Comparison of ENCODE assay signal across 8 cellular contexts in the genomic region with DNA sequence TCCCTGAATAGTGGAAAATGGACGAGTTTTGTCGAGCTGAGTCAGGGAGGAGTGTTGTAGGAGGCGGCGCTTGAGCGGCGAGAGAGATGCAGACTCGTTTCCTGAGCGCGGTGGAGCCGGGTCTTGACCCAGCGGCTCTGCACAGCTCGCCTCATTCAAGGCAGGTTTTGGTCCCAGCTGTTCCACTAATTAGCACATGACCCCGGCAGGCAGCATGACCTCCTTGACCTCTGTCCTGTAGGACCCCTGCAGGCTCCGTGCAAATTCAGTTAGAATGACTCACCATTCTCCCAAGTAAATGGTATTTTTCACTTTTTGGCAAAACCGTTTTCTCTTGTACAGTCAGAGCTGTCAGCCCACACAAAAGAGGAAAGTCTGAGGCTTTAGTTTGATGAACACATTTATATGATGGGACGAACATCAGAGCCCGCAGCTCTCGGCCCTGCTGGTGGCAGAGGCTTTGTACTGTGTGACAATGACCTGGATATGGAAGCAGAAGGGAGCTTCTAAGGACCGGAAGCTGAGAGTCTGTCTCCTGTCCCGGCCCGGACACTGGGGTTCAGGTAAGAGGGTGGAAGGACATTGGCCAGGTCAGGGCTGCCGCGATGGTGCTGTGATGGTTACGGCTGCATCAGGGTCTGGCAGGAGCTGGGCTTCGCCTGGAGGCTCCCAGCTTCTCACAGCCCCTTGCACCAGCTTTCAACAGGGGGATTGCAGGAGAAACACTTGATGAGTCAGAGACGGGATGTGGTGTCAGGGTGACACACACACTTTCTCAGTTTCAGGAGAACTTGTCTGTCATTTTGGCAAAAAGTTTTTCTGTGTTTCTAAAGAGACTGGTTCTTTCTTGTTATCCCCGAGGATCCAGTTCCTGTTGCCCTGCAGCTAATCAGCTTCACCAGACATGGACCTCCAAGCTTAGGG. TPM values are rescaled to one million over a fixed set of nuclear protein-coding genes. Genes with fewer than 3 reads are reported as not detected.
DNase-seq lines count a peak whose midpoint lies in the region; ATAC-seq and TF ChIP-seq lines count a peak whose summit lies in the region.

No MANE protein-coding gene starts in this region.

- intact Hi-C loops in heart left ventricle (cut with DNase I) (no loop called here), Caco-2 (cut with micrococcal nuclease; ENCODE audit: unreplicated experiment) (no loop called here)

- H3K4me1 ChIP-seq in heart left ventricle (no peaks in the 10 kb centered on the region), Caco-2 (no peaks in the 10 kb centered on the region)

- H3K9me3 ChIP-seq in heart left ventricle (no peaks in the 10 kb centered on the region), Caco-2 (no peaks in the 10 kb centered on the region)

- peaks cover 5% of the 10 kb centered on the region for H3K9me3 Mint-ChIP-seq in activated CD4-positive, alpha-beta T cell treated with anti-CD3 and anti-CD28 coated beads, Interleukin-2, amount 10 ng/mL, durations not matched to agents 7 days and 5 days
- peaks cover 12% of the 10 kb centered on the region for H3K9me3 Mint-ChIP-seq in Caco-2 (ENCODE audit: unreplicated experiment)

- peak overlapping the region; percentile 39 for H3K4me3 Mint-ChIP-seq in activated CD4-positive, alpha-beta T cell treated with anti-CD3 and anti-CD28 coated beads, Interleukin-2, amount 10 ng/mL, durations not matched to agents 7 days and 5 days
- H3K4me3 Mint-ChIP-seq in Caco-2 (ENCODE audit: unreplicated experiment): no peak overlapping the region

- peaks cover 2% of the 10 kb centered on the region for H3K36me3 Mint-ChIP-seq in activated CD4-positive, alpha-beta T cell treated with anti-CD3 and anti-CD28 coated beads, Interleukin-2, amount 10 ng/mL, durations not matched to agents 7 days and 5 days (ENCODE audit: low read depth)
- H3K36me3 Mint-ChIP-seq in Caco-2 (ENCODE audit: insufficient read depth, unreplicated experiment): no peaks in the 10 kb centered on the region

- no peaks in the 10 kb centered on the region for H3K27me3 Mint-ChIP-seq in activated CD4-positive, alpha-beta T cell treated with anti-CD3 and anti-CD28 coated beads, Interleukin-2, amount 10 ng/mL, durations not matched to agents 7 days and 5 days
- peaks cover 4% of the 10 kb centered on the region for H3K27me3 Mint-ChIP-seq in Caco-2 (ENCODE audit: insufficient read depth, unreplicated experiment)

- 58 to 70% (median 67%) methylated on average over 26 to 27 of the region's 27 CpGs for WGBS in heart left ventricle, 4 donors

- peak overlapping the region in 1 of 12 donors; percentile 37 for H3K27ac ChIP-seq in heart left ventricle

- peak; percentile 81 for ATAC-seq in GM21619 (IDR thresholded peaks at IDR 0.05; ENCODE audit: unreplicated experiment)
- ATAC-seq in HG03039 (IDR thresholded peaks at IDR 0.05; ENCODE audit: unreplicated experiment): no peak
- no peak for ATAC-seq in heart left ventricle

- POLR2A ChIA-PET in activated CD4-positive, alpha-beta T cell treated with anti-CD3 and anti-CD28 coated beads, Interleukin-2, amount 10 ng/mL, durations not matched to agents 7 days and 5 days (lab: Charles Lee): no interaction called here
- POLR2A ChIA-PET in Caco-2 (lab: Charles Lee): no interaction called here

- CTCF ChIA-PET in activated CD4-positive, alpha-beta T cell treated with anti-CD3 and anti-CD28 coated beads, Interleukin-2, amount 10 ng/mL, durations not matched to agents 7 days and 5 days (lab: Charles Lee): interaction anchor here (0.8 kb wide), 1 partner anchor 59 kb away, joined by 4 read pairs; no protein-coding TSS in a partner anchor
- CTCF ChIA-PET in Caco-2 (lab: Charles Lee): no interaction called here

- H3K4me1 Mint-ChIP-seq in activated CD4-positive, alpha-beta T cell treated with anti-CD3 and anti-CD28 coated beads, Interleukin-2, amount 10 ng/mL, durations not matched to agents 7 days and 5 days: peaks cover 16% of the 10 kb centered on the region
- no peaks in the 10 kb centered on the region for H3K4me1 Mint-ChIP-seq in Caco-2 (ENCODE audit: low read depth, unreplicated experiment)

- TF ChIP-seq CTCF in heart left ventricle (IDR thresholded peaks at IDR 0.05) (no peak), Caco-2 (IDR thresholded peaks at IDR 0.05; ENCODE audit: insufficient read depth in 1 of 2, low read depth in 1 of 2, low read length in 1 of 2, severe bottlenecking in 1 of 2, unreplicated experiment in 1 of 2) (no peak)

- DNase-seq in 8988T (peak; percentile 57), glomerular visceral epithelial cell (ENCODE audit: extremely low spot score) (peak; percentile 1), heart left ventricle (no peak), Caco-2 (no peak), NCI-H2196 treated with DMSO at 0.1 percent for 48 hours (lab: John Stamatoyannopoulos, UW; ENCODE audit: unreplicated experiment) (no peak)
- DNase-seq in activated CD4-positive, alpha-beta T cell treated with anti-CD3 and anti-CD28 coated beads, Interleukin-2, amount 10 ng/mL, durations not matched to agents 7 days and 5 days: peak; percentile 12

- BruUV-seq in Caco-2 (replicated peaks; lab: Mats Ljungman, UMichigan): no TSS peak

- TF ChIP-seq POLR2A in heart left ventricle (IDR thresholded peaks at IDR 0.05): no peak

- peak overlapping the region; percentile 81 for H3K27ac Mint-ChIP-seq in activated CD4-positive, alpha-beta T cell treated with anti-CD3 and anti-CD28 coated beads, Interleukin-2, amount 10 ng/mL, durations not matched to agents 7 days and 5 days
- no peak overlapping the region for H3K27ac Mint-ChIP-seq in Caco-2 (ENCODE audit: unreplicated experiment)

- H3K4me3 ChIP-seq in heart left ventricle (peak overlapping the region in 1 of 12 donors; percentile 12), Caco-2 (ENCODE audit: low read depth, low read length) (no peak overlapping the region)

- peaks cover 0 to 14% (median 0%) of the 10 kb centered on the region in 9 donors for H3K27me3 ChIP-seq in heart left ventricle
- H3K27me3 ChIP-seq in Caco-2 (replicated peaks; ENCODE audit: control insufficient read depth, insufficient read depth, low read length): no peaks in the 10 kb centered on the region

- no peaks in the 10 kb centered on the region for H3K36me3 ChIP-seq in heart left ventricle
- no peaks in the 10 kb centered on the region for H3K36me3 ChIP-seq in Caco-2 (ENCODE audit: control insufficient read depth, insufficient read depth, low read length)

RNA-seq across cellular contexts. Expression of a gene that starts 29.9 kb away (rescaled TPM):
- not detected for total RNA-seq in activated CD4-positive, alpha-beta T cell treated with anti-CD3 and anti-CD28 coated beads, Interleukin-2, amount 10 ng/mL, durations not matched to agents 7 days and 5 days
- total RNA-seq in heart left ventricle (1 to 10 TPM in 5 of 9 donors, under 1 TPM in 4; 0.44 to 9.0 (median 2.2) TPM), Caco-2 (2022) (not detected in 2 replicates)
- polyA plus RNA-seq in heart left ventricle: 1 to 10 TPM in 1 of 2 donors, under 1 TPM in 1; 0.25 to 1.2 TPM

RNA-seq across cellular contexts. Expression of a gene that starts 53.0 kb away (rescaled TPM):
- total RNA-seq in activated CD4-positive, alpha-beta T cell treated with anti-CD3 and anti-CD28 coated beads, Interleukin-2, amount 10 ng/mL, durations not matched to agents 7 days and 5 days: 10 to 100 TPM; 85.3 to 90.8 TPM
- total RNA-seq in heart left ventricle: 10 to 100 TPM; 60.9 to 95.7 (median 64.7) TPM
- polyA plus RNA-seq in heart left ventricle: 10 to 100 TPM; 51.4 to 99.7 TPM
- total RNA-seq in Caco-2 (2022): 166 and 193 TPM in 2 replicates

RNA-seq across cellular contexts. Expression of a gene that starts 53.9 kb away (rescaled TPM):
- 10 to 100 TPM; 19.6 to 21.0 TPM for total RNA-seq in activated CD4-positive, alpha-beta T cell treated with anti-CD3 and anti-CD28 coated beads, Interleukin-2, amount 10 ng/mL, durations not matched to agents 7 days and 5 days
- 10 to 100 TPM in 5 of 9 donors, 1 to 10 TPM in 4; 4.9 to 16.4 (median 10.5) TPM for total RNA-seq in heart left ventricle
- polyA plus RNA-seq in heart left ventricle: 10 to 100 TPM in 1 of 2 donors, 1 to 10 TPM in 1; 7.1 to 11.7 TPM
- total RNA-seq in Caco-2 (2022): 76.0 and 77.3 TPM in 2 replicates

Comparison
In these comparisons a context has a peak if more than half of its experiments do, and no peak if none do; other contexts are left out.
1. DNase-seq: peak in 8988T (single experiment), activated CD4-positive, alpha-beta T cell treated with anti-CD3 and anti-CD28 coated beads, Interleukin-2, amount 10 ng/mL, durations not matched to agents 7 days and 5 days (single experiment) and glomerular visceral epithelial cell (single experiment); none in heart left ventricle (0 of 5), Caco-2 (0 of 2) and NCI-H2196 treated with DMSO at 0.1 percent for 48 hours (single experiment).